In the genomic region with DNA sequence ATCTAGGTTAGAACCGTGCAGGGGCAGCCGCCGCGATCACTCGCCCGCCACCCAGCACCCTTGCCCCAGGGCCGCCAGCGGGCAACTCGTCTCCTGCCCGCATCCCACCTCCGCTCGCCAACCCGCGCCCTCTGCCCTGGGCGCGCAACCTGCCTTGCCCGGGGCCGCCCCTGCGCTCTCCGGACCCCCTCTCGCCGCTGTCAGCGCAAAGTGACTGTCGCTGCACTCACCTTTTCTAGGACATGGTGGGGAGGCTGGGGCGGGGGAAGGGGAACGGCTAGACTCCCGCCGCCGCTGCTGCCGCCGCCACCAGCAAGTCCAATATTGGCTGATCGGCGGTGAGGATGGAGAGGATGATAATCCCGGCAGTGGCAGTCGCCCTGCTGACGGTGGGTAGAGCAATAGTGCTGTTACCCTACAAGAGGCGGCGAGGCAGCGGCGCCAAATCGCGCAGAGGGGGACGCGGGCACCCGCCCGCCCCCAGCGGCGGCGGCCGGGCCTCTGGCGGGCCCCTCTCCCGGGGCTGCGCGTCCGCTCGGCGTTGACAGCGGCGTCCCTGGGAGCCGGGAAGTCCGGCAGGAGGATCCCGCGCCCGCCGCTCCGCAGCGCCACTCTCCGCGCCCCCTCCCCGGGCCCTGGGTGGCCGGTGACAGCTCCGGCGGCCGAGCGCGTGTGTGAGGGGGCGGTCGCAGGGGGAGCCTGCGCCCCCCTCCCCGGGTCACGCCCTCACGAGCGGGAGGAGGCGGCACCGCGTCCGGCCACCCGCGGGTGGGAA, we compare ENCODE assay signal across 7 cellular contexts. TPM values are rescaled to one million over a fixed set of nuclear protein-coding genes. Genes with fewer than 3 reads are reported as not detected.
A peak's percentile ranks its signal among the peaks of the same experiment; 100 is the strongest.
DNase-seq lines count a peak whose midpoint lies in the region; ATAC-seq and TF ChIP-seq lines count a peak whose summit lies in the region.

No MANE protein-coding gene starts in this region.

- CTCF ChIA-PET in HEK293 (lab: Yijun Ruan, JAX) = interaction anchor here (1.4 kb wide), 1 partner anchor 191 kb away, joined by 6 read pairs; no protein-coding TSS in a partner anchor

- H3K4me1 ChIP-seq in HEK293 (ENCODE audit: control insufficient read depth, insufficient read depth, low read length) = peaks cover 11% of the 10 kb centered on the region

- H3K4me3 ChIP-seq in HEK293 (ENCODE audit: low read depth, low read length) (peak overlapping the region; percentile 61), choroid plexus epithelial cell (ENCODE audit: low read depth, low read length) (peak overlapping the region; percentile 80)

- H3K9me3 ChIP-seq in HEK293 (ENCODE audit: control insufficient read depth, insufficient read depth, low read depth, low read length) = no peaks in the 10 kb centered on the region

- H3K27ac ChIP-seq in HEK293 (ENCODE audit: extremely low read depth, low read depth, low read length) = peak overlapping the region; percentile 85; the same call in 1 of the 2 replicates

- ATAC-seq in GM21447 (IDR thresholded peaks at IDR 0.05; ENCODE audit: unreplicated experiment) (no peak), HG02852 (IDR thresholded peaks at IDR 0.05; ENCODE audit: unreplicated experiment) (no peak)

- POLR2A ChIA-PET in HEK293 (lab: Yijun Ruan, JAX) = no interaction called here

- TF ChIP-seq CTCF in HEK293 (tag by site-specific recombination; IDR thresholded peaks at IDR 0.05) (no peak), choroid plexus epithelial cell (conservative IDR thresholded peaks at IDR 0.05; ENCODE audit: low read depth, low read length) (no peak)

- peak; percentile 51 for DNase-seq in activated CD4-positive, CD25-positive, alpha-beta regulatory T cell treated with anti-CD3 and anti-CD28 coated beads, Interleukin-2, amount 50 U/mL, for 72 hours
- DNase-seq in choroid plexus epithelial cell (ENCODE audit: low read depth) (no peak), lung microvascular endothelial cell (ENCODE audit: low read depth in 2 of 2) (peak; percentile 47 to 64)
- peak; percentile 15 to 28 for DNase-seq in stimulated activated CD4-positive, alpha-beta T cell treated with anti-CD3 and anti-CD28 coated beads, Interleukin-4, amount 100 ng/mL, for 48 hours (ENCODE audit: low read depth in 2 of 2)

- H3K36me3 ChIP-seq in HEK293 (ENCODE audit: control insufficient read depth in 2 of 2, insufficient read depth in 1 of 2, low read length in 2 of 2) = no peaks in the 10 kb centered on the region

TF ChIP-seq in HEK293, 187 proteins besides CTCF, POLR2A, EP300 and RAD21:
- TF ChIP-seq ZBTB1 (tag by site-specific recombination; IDR thresholded peaks at IDR 0.05) = no peak
- TF ChIP-seq ZBTB20 (tag by site-specific recombination; IDR thresholded peaks at IDR 0.05) = peak; percentile 58; the same call in 1 of the 2 replicates
- TF ChIP-seq, protein P1, sequence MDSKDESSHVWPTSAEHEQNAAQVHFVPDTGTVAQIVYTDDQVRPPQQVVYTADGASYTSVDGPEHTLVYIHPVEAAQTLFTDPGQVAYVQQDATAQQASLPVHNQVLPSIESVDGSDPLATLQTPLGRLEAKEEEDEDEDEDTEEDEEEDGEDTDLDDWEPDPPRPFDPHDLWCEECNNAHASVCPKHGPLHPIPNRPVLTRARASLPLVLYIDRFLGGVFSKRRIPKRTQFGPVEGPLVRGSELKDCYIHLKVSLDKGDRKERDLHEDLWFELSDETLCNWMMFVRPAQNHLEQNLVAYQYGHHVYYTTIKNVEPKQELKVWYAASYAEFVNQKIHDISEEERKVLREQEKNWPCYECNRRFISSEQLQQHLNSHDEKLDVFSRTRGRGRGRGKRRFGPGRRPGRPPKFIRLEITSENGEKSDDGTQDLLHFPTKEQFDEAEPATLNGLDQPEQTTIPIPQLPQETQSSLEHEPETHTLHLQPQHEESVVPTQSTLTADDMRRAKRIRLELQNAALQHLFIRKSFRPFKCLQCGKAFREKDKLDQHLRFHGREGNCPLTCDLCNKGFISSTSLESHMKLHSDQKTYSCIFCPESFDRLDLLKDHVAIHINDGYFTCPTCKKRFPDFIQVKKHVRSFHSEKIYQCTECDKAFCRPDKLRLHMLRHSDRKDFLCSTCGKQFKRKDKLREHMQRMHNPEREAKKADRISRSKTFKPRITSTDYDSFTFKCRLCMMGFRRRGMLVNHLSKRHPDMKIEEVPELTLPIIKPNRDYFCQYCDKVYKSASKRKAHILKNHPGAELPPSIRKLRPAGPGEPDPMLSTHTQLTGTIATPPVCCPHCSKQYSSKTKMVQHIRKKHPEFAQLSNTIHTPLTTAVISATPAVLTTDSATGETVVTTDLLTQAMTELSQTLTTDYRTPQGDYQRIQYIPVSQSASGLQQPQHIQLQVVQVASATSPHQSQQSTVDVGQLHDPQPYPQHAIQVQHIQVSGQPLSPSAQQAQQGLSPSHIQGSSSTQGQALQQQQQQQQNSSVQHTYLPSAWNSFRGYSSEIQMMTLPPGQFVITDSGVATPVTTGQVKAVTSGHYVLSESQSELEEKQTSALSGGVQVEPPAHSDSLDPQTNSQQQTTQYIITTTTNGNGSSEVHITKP (tag by site-specific recombination; IDR thresholded peaks at IDR 0.05) = 0 out of 2 replicates have a peak, but pooled peaks have one; percentile 13
- TF ChIP-seq ZNF561 (tag by site-specific recombination; IDR thresholded peaks at IDR 0.05; ENCODE audit: borderline replicate concordance) = peak; percentile 19; the same call in 1 of the 2 replicates
- peak; percentile 62 for TF ChIP-seq ZBTB26 (tag by site-specific recombination; optimal IDR thresholded peaks at IDR 0.05)
- TF ChIP-seq ZNF341 (tag by site-specific recombination; IDR thresholded peaks at IDR 0.05; ENCODE audit: low read depth) = peak; percentile 90
- TF ChIP-seq ZNF335 (tag by site-specific recombination; conservative IDR thresholded peaks at IDR 0.05) = 0 out of 2 replicates have a peak, but pooled peaks have one; percentile 48
- no peak for TF ChIP-seq MEIS1 (CRISPR knock-in tag; IDR thresholded peaks at IDR 0.05; ENCODE audit: borderline replicate concordance)
- TF ChIP-seq ZIC2 (tag by site-specific recombination; IDR thresholded peaks at IDR 0.05) = peak; percentile 51
- TF ChIP-seq ZFHX2 (tag by site-specific recombination; conservative IDR thresholded peaks at IDR 0.05) = peak; percentile 58; the same call in 1 of the 2 replicates
- peak; percentile 58; the same call in 1 of the 2 replicates for TF ChIP-seq IKZF3 (tag by site-specific recombination; IDR thresholded peaks at IDR 0.05)
- no peak for TF ChIP-seq ZNF214 (tag by site-specific recombination; IDR thresholded peaks at IDR 0.05; ENCODE audit: borderline replicate concordance)
- peak; percentile 43; the same call in 1 of the 2 replicates for TF ChIP-seq ZXDB (tag by site-specific recombination; IDR thresholded peaks at IDR 0.05)
- TF ChIP-seq, protein P2, sequence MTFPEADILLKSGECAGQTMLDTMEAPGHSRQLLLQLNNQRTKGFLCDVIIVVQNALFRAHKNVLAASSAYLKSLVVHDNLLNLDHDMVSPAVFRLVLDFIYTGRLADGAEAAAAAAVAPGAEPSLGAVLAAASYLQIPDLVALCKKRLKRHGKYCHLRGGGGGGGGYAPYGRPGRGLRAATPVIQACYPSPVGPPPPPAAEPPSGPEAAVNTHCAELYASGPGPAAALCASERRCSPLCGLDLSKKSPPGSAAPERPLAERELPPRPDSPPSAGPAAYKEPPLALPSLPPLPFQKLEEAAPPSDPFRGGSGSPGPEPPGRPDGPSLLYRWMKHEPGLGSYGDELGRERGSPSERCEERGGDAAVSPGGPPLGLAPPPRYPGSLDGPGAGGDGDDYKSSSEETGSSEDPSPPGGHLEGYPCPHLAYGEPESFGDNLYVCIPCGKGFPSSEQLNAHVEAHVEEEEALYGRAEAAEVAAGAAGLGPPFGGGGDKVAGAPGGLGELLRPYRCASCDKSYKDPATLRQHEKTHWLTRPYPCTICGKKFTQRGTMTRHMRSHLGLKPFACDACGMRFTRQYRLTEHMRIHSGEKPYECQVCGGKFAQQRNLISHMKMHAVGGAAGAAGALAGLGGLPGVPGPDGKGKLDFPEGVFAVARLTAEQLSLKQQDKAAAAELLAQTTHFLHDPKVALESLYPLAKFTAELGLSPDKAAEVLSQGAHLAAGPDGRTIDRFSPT (tag by site-specific recombination; IDR thresholded peaks at IDR 0.05) = peak; percentile 80
- TF ChIP-seq ZNF624 (tag by site-specific recombination; IDR thresholded peaks at IDR 0.05) = no peak
- peak; percentile 92 for TF ChIP-seq KLF10 (tag by site-specific recombination; IDR thresholded peaks at IDR 0.05)
- peak; percentile 11; the same call in 1 of the 2 replicates for TF ChIP-seq EGR2 (tag by site-specific recombination; IDR thresholded peaks at IDR 0.05; ENCODE audit: low read depth)
- TF ChIP-seq, protein P3, sequence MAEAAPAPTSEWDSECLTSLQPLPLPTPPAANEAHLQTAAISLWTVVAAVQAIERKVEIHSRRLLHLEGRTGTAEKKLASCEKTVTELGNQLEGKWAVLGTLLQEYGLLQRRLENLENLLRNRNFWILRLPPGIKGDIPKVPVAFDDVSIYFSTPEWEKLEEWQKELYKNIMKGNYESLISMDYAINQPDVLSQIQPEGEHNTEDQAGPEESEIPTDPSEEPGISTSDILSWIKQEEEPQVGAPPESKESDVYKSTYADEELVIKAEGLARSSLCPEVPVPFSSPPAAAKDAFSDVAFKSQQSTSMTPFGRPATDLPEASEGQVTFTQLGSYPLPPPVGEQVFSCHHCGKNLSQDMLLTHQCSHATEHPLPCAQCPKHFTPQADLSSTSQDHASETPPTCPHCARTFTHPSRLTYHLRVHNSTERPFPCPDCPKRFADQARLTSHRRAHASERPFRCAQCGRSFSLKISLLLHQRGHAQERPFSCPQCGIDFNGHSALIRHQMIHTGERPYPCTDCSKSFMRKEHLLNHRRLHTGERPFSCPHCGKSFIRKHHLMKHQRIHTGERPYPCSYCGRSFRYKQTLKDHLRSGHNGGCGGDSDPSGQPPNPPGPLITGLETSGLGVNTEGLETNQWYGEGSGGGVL (tag by site-specific recombination; IDR thresholded peaks at IDR 0.05) = 0 out of 2 replicates have a peak, but pooled peaks have one; percentile 71

RNA-seq across cellular contexts. Expression of gene NR3C2, which starts 2.3 kb away (rescaled TPM):
- 4.6 TPM in 2 replicates for total RNA-seq in lung microvascular endothelial cell
